ENCODE assay signal across 9 cellular contexts in genomic region chr4:56958111-56958517, GRCh38. TPM values are rescaled to one million over a fixed set of nuclear protein-coding genes. Genes with fewer than 3 reads are reported as not detected.
DNase-seq lines count a peak whose midpoint lies in the region; ATAC-seq and TF ChIP-seq lines count a peak whose summit lies in the region.
"Had no signal": no experiment of that assay in that cellular context is flagged by ENCODE, and none has a peak within 500 bp of the region (broad histone marks: within the 10 kb centered on the region; RNA-seq: fewer than 3 reads in every experiment).

No MANE protein-coding gene starts in this region.

- H3K9me3 ChIP-seq in mucosa of descending colon, result no peaks in the 10 kb centered on the region

- TF ChIP-seq CTCF in dorsolateral prefrontal cortex (IDR thresholded peaks at IDR 0.05 in 54 of 56, conservative IDR thresholded peaks at IDR 0.05 in 2 of 56; ENCODE audit: low read depth in 1 of 56, partially characterized antibody in 56 of 56), result peak in 2 of 56 donors; percentile 10 to 28
- TF ChIP-seq CTCF in mucosa of descending colon (IDR thresholded peaks at IDR 0.05), result no peak

- no peaks in the 10 kb centered on the region for H3K9me3 Mint-ChIP-seq in activated naive CD8-positive, alpha-beta T cell treated with anti-CD3 and anti-CD28 coated beads, Interleukin-2, amount 50 U/mL, for 24 hours
- H3K9me3 Mint-ChIP-seq in effector memory CD8-positive, alpha-beta T cell, result no peaks in the 10 kb centered on the region
- H3K9me3 Mint-ChIP-seq: activated naive CD8-positive, alpha-beta T cell treated with anti-CD3 and anti-CD28 coated beads, Interleukin-2, amount 10 ng/mL, durations not matched to agents 7 days and 5 days had no signal

- no peaks in the 10 kb centered on the region for H3K27me3 Mint-ChIP-seq in activated naive CD8-positive, alpha-beta T cell treated with anti-CD3 and anti-CD28 coated beads, Interleukin-2, amount 50 U/mL, for 24 hours
- no peaks in the 10 kb centered on the region for H3K27me3 Mint-ChIP-seq in effector memory CD8-positive, alpha-beta T cell
- H3K27me3 Mint-ChIP-seq: activated naive CD8-positive, alpha-beta T cell treated with anti-CD3 and anti-CD28 coated beads, Interleukin-2, amount 10 ng/mL, durations not matched to agents 7 days and 5 days had no signal

- H3K27ac ChIP-seq in dorsolateral prefrontal cortex, result peak overlapping the region in 52 of 59 donors; percentile 0 to 87 (median 66)

- DNase-seq in EH (ENCODE audit: low read depth), result peak; percentile 96
- DNase-seq in NCI-H460 (ENCODE audit: extremely low read depth, low read depth), result peak; percentile 53
- peak in 8 of 10 donors; percentile 12 to 87 (median 72) for DNase-seq in dorsolateral prefrontal cortex
- peak; percentile 59 to 74 (median 62) for DNase-seq in mucosa of descending colon
- DNase-seq in stimulated activated CD4-positive, alpha-beta T cell treated with anti-CD3 and anti-CD28 coated beads, Interleukin-1b, Interleukin-23, amount 100 ng/mL, for 48 hours, result no peak
- no peak for DNase-seq in activated naive CD8-positive, alpha-beta T cell treated with anti-CD3 and anti-CD28 coated beads, Interleukin-2, amount 50 U/mL, for 24 hours
- DNase-seq in islet precursor cell, result no peak
- no peak for DNase-seq in effector memory CD8-positive, alpha-beta T cell
- DNase-seq: activated naive CD8-positive, alpha-beta T cell treated with anti-CD3 and anti-CD28 coated beads, Interleukin-2, amount 10 ng/mL, durations not matched to agents 7 days and 5 days had no signal

- peaks cover 7% of the 10 kb centered on the region for H3K4me1 ChIP-seq in mucosa of descending colon (ENCODE audit: low read depth)

- peak overlapping the region in 45 of 59 donors; percentile 0 to 51 (median 30) for H3K4me3 ChIP-seq in dorsolateral prefrontal cortex
- H3K4me3 ChIP-seq in mucosa of descending colon, result no peak overlapping the region

- H3K4me1 Mint-ChIP-seq in activated naive CD8-positive, alpha-beta T cell treated with anti-CD3 and anti-CD28 coated beads, Interleukin-2, amount 50 U/mL, for 24 hours, result no peaks in the 10 kb centered on the region
- H3K4me1 Mint-ChIP-seq in effector memory CD8-positive, alpha-beta T cell (ENCODE audit: low read depth in 2 of 2), result no peaks in the 10 kb centered on the region
- H3K4me1 Mint-ChIP-seq: activated naive CD8-positive, alpha-beta T cell treated with anti-CD3 and anti-CD28 coated beads, Interleukin-2, amount 10 ng/mL, durations not matched to agents 7 days and 5 days had no signal

- no peak overlapping the region for H3K4me3 Mint-ChIP-seq in activated naive CD8-positive, alpha-beta T cell treated with anti-CD3 and anti-CD28 coated beads, Interleukin-2, amount 50 U/mL, for 24 hours
- H3K4me3 Mint-ChIP-seq in effector memory CD8-positive, alpha-beta T cell, result no peak overlapping the region
- H3K4me3 Mint-ChIP-seq: activated naive CD8-positive, alpha-beta T cell treated with anti-CD3 and anti-CD28 coated beads, Interleukin-2, amount 10 ng/mL, durations not matched to agents 7 days and 5 days had no signal

- H3K27ac Mint-ChIP-seq in activated naive CD8-positive, alpha-beta T cell treated with anti-CD3 and anti-CD28 coated beads, Interleukin-2, amount 50 U/mL, for 24 hours, result no peak overlapping the region
- no peak overlapping the region for H3K27ac Mint-ChIP-seq in effector memory CD8-positive, alpha-beta T cell
- H3K27ac Mint-ChIP-seq: activated naive CD8-positive, alpha-beta T cell treated with anti-CD3 and anti-CD28 coated beads, Interleukin-2, amount 10 ng/mL, durations not matched to agents 7 days and 5 days had no signal

- intact Hi-C loops in dorsolateral prefrontal cortex (cut with DNase I) (loop anchor here (5.0 kb wide), 1 partner anchor 51 kb away; the partner anchor contains the start of gene REST (in 2 of the 2)), mucosa of descending colon (cut with DNase I, micrococcal nuclease) (no loop called here)

- H3K36me3 ChIP-seq in mucosa of descending colon (ENCODE audit: low read depth), result no peaks in the 10 kb centered on the region

- peak; percentile 74 for ATAC-seq in mucosa of descending colon
- ATAC-seq in activated naive CD8-positive, alpha-beta T cell treated with anti-CD3 and anti-CD28 coated beads, Interleukin-2, amount 50 U/mL, for 24 hours, result no peak
- no peak for ATAC-seq in effector memory CD8-positive, alpha-beta T cell (replicated peaks)

- H3K36me3 Mint-ChIP-seq in activated naive CD8-positive, alpha-beta T cell treated with anti-CD3 and anti-CD28 coated beads, Interleukin-2, amount 50 U/mL, for 24 hours (ENCODE audit: low read depth), result peaks cover 15% of the 10 kb centered on the region
- peaks cover 22% of the 10 kb centered on the region for H3K36me3 Mint-ChIP-seq in effector memory CD8-positive, alpha-beta T cell (ENCODE audit: insufficient read depth)

- H3K27me3 ChIP-seq in dorsolateral prefrontal cortex, result no peaks in the 10 kb centered on the region

RNA-seq across cellular contexts. Expression of gene NOA1, which starts 19.3 kb away (rescaled TPM):
- 18.0 and 18.2 TPM in 2 replicates for total RNA-seq in NCI-H460 (2014; rRNA removed; shearing (Covaris generic))
- polyA plus RNA-seq in NCI-H460 (2014; cell fraction: nucleus; rRNA removed), result 19.7 and 29.3 TPM in 2 replicates
- total RNA-seq in dorsolateral prefrontal cortex, result 10 to 100 TPM in 95 of 120 experiments, 1 to 10 TPM in 25; 7.5 to 14.3 (median 11.1) TPM
- total RNA-seq in mucosa of descending colon, result 10 to 100 TPM; 21.4 to 21.8 (median 21.4) TPM

RNA-seq across cellular contexts. Expression of gene POLR2B, which starts 20.6 kb away (rescaled TPM):
- 111 and 116 TPM in 2 replicates for total RNA-seq in NCI-H460 (2014; rRNA removed; shearing (Covaris generic))
- polyA plus RNA-seq in NCI-H460 (2014; cell fraction: nucleus; rRNA removed), result 96.0 and 105 TPM in 2 replicates
- total RNA-seq in dorsolateral prefrontal cortex, result 100 to 1,000 TPM in 4 of 120 experiments, 10 to 100 TPM in 116; 49.6 to 108 (median 83.7) TPM
- 10 to 100 TPM; 56.7 to 78.8 (median 71.9) TPM for total RNA-seq in mucosa of descending colon

RNA-seq across cellular contexts. Expression of gene REST, which starts 50.4 kb away (rescaled TPM):
- total RNA-seq in NCI-H460 (2014; rRNA removed; shearing (Covaris generic)), result 19.4 and 21.2 TPM in 2 replicates
- 7.0 and 12.8 TPM in 2 replicates for polyA plus RNA-seq in NCI-H460 (2014; cell fraction: nucleus; rRNA removed)
- total RNA-seq in dorsolateral prefrontal cortex (10 to 100 TPM in 100 of 120 experiments, 1 to 10 TPM in 20; 7.2 to 25.5 (median 13.1) TPM), mucosa of descending colon (10 to 100 TPM; 26.8 to 37.6 (median 28.4) TPM)

Comparison
In these comparisons a context has a peak if more than half of its experiments do, and no peak if none do; other contexts are left out.
1. DNase-seq: peak in EH (single experiment), NCI-H460 (single experiment), dorsolateral prefrontal cortex (8 of 10) and mucosa of descending colon (3 of 3); none in stimulated activated CD4-positive, alpha-beta T cell treated with anti-CD3 and anti-CD28 coated beads, Interleukin-1b, Interleukin-23, amount 100 ng/mL, for 48 hours (single experiment), activated naive CD8-positive, alpha-beta T cell treated with anti-CD3 and anti-CD28 coated beads, Interleukin-2, amount 50 U/mL, for 24 hours (single experiment), islet precursor cell (single experiment) and effector memory CD8-positive, alpha-beta T cell (0 of 3).
2. intact Hi-C loops: an anchor here in dorsolateral prefrontal cortex (5.0 kb wide); none called in mucosa of descending colon.